ENCODE assay signal across 23 cellular contexts in genomic region chr4:172985552-172985951, GRCh38.
DNase-seq lines count a peak whose midpoint lies in the region; FAIRE-seq and TF ChIP-seq lines count a peak whose summit lies in the region.
"Had no signal": no experiment of that assay in that cellular context is flagged by ENCODE, and none has a peak within 500 bp of the region (broad histone marks: within the 10 kb centered on the region; RNA-seq: fewer than 3 reads in every experiment).

No MANE protein-coding gene starts in this region.

- peaks cover 28% of the 10 kb centered on the region for H3K4me1 ChIP-seq in mammary epithelial cell (ENCODE audit: insufficient read depth, low read length)
- no peaks in the 10 kb centered on the region for H3K4me1 ChIP-seq in breast epithelium
- H3K4me1 ChIP-seq: right atrium auricular region had no signal

- no peaks in the 10 kb centered on the region for H3K79me2 ChIP-seq in mammary epithelial cell (ENCODE audit: insufficient read depth, low read length)

- H3K4me3 Mint-ChIP-seq in type B pancreatic cell = peak overlapping the region; percentile 63
- H3K4me3 Mint-ChIP-seq: activated CD4-positive, alpha-beta memory T cell treated with anti-CD3 and anti-CD28 coated beads, Interleukin-2, amount 10 ng/mL, durations not matched to agents 7 days and 5 days; activated naive CD8-positive, alpha-beta T cell treated with anti-CD3 and anti-CD28 coated beads, Interleukin-2, amount 10 ng/mL, durations not matched to agents 7 days and 5 days; naive thymus-derived CD4-positive, alpha-beta T cell; T-helper 17 cell had no signal

- H3K36me3 Mint-ChIP-seq in type B pancreatic cell = peaks cover 11% of the 10 kb centered on the region
- H3K36me3 Mint-ChIP-seq: activated naive CD8-positive, alpha-beta T cell treated with anti-CD3 and anti-CD28 coated beads, Interleukin-2, amount 10 ng/mL, durations not matched to agents 7 days and 5 days had no signal

- FAIRE-seq in D721Med (lab: Jason Lieb, UNC) = no peak
- FAIRE-seq: A204.1 had no signal

- dilution Hi-C loops in mammary epithelial cell (cut with HindIII; ENCODE audit: low sequenced_read_pairs) = no loop called here

- H3K9ac ChIP-seq in mammary epithelial cell (ENCODE audit: insufficient read depth, low read length) = no peak overlapping the region

- H3K36me3 ChIP-seq in mammary epithelial cell (ENCODE audit: insufficient read depth, low read length) (no peaks in the 10 kb centered on the region), breast epithelium (no peaks in the 10 kb centered on the region)
- H3K36me3 ChIP-seq: esophagus muscularis mucosa, Peyer's patch, right atrium auricular region, SJSA1 had no signal

- 25% methylated on average over 2 of the region's 2 CpGs for WGBS in mammary epithelial cell (ENCODE audit: low coverage, missing lambda C conversion rate)

- no peaks in the 10 kb centered on the region for H4K20me1 ChIP-seq in mammary epithelial cell (ENCODE audit: insufficient read depth, low read length)

- peak overlapping the region; percentile 39 for H3K27ac ChIP-seq in mammary epithelial cell (ENCODE audit: insufficient read depth, low read depth, low read length)
- no peak overlapping the region for H3K27ac ChIP-seq in breast epithelium
- H3K27ac ChIP-seq: esophagus muscularis mucosa, Peyer's patch, right atrium auricular region, SJSA1 had no signal

- TF ChIP-seq POLR2A in breast epithelium (IDR thresholded peaks at IDR 0.05) = no peak

- H3K27ac Mint-ChIP-seq in type B pancreatic cell = peak overlapping the region; percentile 76
- H3K27ac Mint-ChIP-seq: activated CD4-positive, alpha-beta memory T cell treated with anti-CD3 and anti-CD28 coated beads, Interleukin-2, amount 10 ng/mL, durations not matched to agents 7 days and 5 days; activated naive CD8-positive, alpha-beta T cell treated with anti-CD3 and anti-CD28 coated beads, Interleukin-2, amount 10 ng/mL, durations not matched to agents 7 days and 5 days; naive thymus-derived CD4-positive, alpha-beta T cell; T-helper 17 cell had no signal

- peaks cover 10% of the 10 kb centered on the region for H3K9me3 ChIP-seq in mammary epithelial cell (replicated peaks; ENCODE audit: insufficient read depth, low read length)
- H3K9me3 ChIP-seq in breast epithelium = peaks cover 10 to 16% of the 10 kb centered on the region in 2 donors

- H3K27me3 Mint-ChIP-seq in type B pancreatic cell = no peaks in the 10 kb centered on the region
- H3K27me3 Mint-ChIP-seq: activated CD4-positive, alpha-beta memory T cell treated with anti-CD3 and anti-CD28 coated beads, Interleukin-2, amount 10 ng/mL, durations not matched to agents 7 days and 5 days had no signal

- BruUV-seq in mammary epithelial cell (replicated peaks; lab: Mats Ljungman, UMichigan) = no TSS peak

- H3K4me1 Mint-ChIP-seq in type B pancreatic cell (ENCODE audit: unreplicated experiment) = peaks cover 22% of the 10 kb centered on the region
- H3K4me1 Mint-ChIP-seq: activated CD4-positive, alpha-beta memory T cell treated with anti-CD3 and anti-CD28 coated beads, Interleukin-2, amount 10 ng/mL, durations not matched to agents 7 days and 5 days; activated naive CD8-positive, alpha-beta T cell treated with anti-CD3 and anti-CD28 coated beads, Interleukin-2, amount 10 ng/mL, durations not matched to agents 7 days and 5 days; naive thymus-derived CD4-positive, alpha-beta T cell; T-helper 17 cell had no signal

- DNase-seq in mammary epithelial cell (peak; percentile 70), breast epithelium (ENCODE audit: low spot score in 2 of 2) (no peak), OCI-M1 (lab: John Stamatoyannopoulos, UW) (peak; percentile 63), epithelial cell of esophagus (ENCODE audit: low read depth) (peak; percentile 83), type B pancreatic cell (ENCODE audit: extremely low spot score, unreplicated experiment) (no peak), D721Med (ENCODE audit: insufficient read length, low spot score) (no peak), GM13976 (ENCODE audit: low spot score) (no peak), GDM1 (lab: John Stamatoyannopoulos, UW) (no peak)
- DNase-seq: activated CD4-positive, alpha-beta memory T cell treated with anti-CD3 and anti-CD28 coated beads, Interleukin-2, amount 10 ng/mL, durations not matched to agents 7 days and 5 days; activated effector memory CD4-positive, alpha-beta T cell treated with Interleukin-2 at 50 U/mL for 16 hours; activated naive CD8-positive, alpha-beta T cell treated with anti-CD3 and anti-CD28 coated beads, Interleukin-2, amount 10 ng/mL, durations not matched to agents 7 days and 5 days; DMS79; glutamatergic neuron; H7; left colon; MV-4-11; naive thymus-derived CD4-positive, alpha-beta T cell; Peyer's patch; T-helper 17 cell had no signal

- CTCF ChIA-PET in mammary epithelial cell (lab: Charles Lee; ENCODE audit: low non-redundant PET) = interaction anchor here (0.7 kb wide), 1 partner anchor 11 kb away, joined by 4 read pairs; no protein-coding TSS in a partner anchor

- peak overlapping the region; percentile 8 for H3K4me2 ChIP-seq in mammary epithelial cell (ENCODE audit: insufficient read depth, low read depth, low read length)

- in situ Hi-C loops in mammary epithelial cell (cut with MboI; ENCODE audit: low sequenced_read_pairs in 2 of 2) = no loop called here
- in situ Hi-C loops in GM13976 (cut with MboI; ENCODE audit: low sequenced_read_pairs, unreplicated experiment) = no loop called here

- H3K4me3 ChIP-seq in mammary epithelial cell (replicated peaks in 1 of 3; ENCODE audit: insufficient read depth in 1 of 3, low read depth in 2 of 3, low read length in 3 of 3) = no peak overlapping the region
- no peak overlapping the region for H3K4me3 ChIP-seq in breast epithelium
- no peak overlapping the region for H3K4me3 ChIP-seq in epithelial cell of esophagus (ENCODE audit: low read length)
- H3K4me3 ChIP-seq: esophagus muscularis mucosa, Peyer's patch, right atrium auricular region, SJSA1 had no signal

- H3K27me3 ChIP-seq in mammary epithelial cell (ENCODE audit: insufficient read depth, low read length) (no peaks in the 10 kb centered on the region), breast epithelium (no peaks in the 10 kb centered on the region)
- H3K27me3 ChIP-seq: esophagus muscularis mucosa, Peyer's patch, right atrium auricular region, SJSA1 had no signal

- peak overlapping the region; percentile 18 for H2AFZ ChIP-seq in mammary epithelial cell (ENCODE audit: low read depth, low read length)

- peaks cover 22% of the 10 kb centered on the region for H3K9me3 Mint-ChIP-seq in type B pancreatic cell
- H3K9me3 Mint-ChIP-seq: activated CD4-positive, alpha-beta memory T cell treated with anti-CD3 and anti-CD28 coated beads, Interleukin-2, amount 10 ng/mL, durations not matched to agents 7 days and 5 days; activated naive CD8-positive, alpha-beta T cell treated with anti-CD3 and anti-CD28 coated beads, Interleukin-2, amount 10 ng/mL, durations not matched to agents 7 days and 5 days had no signal

- intact Hi-C loops in mammary epithelial cell (cut with micrococcal nuclease) = no loop called here
- intact Hi-C loops in breast epithelium (cut with DNase I; ENCODE audit: low total_unique reads) = no loop called here

- TF ChIP-seq CTCF in mammary epithelial cell (conservative IDR thresholded peaks at IDR 0.05 in 1 of 2, IDR thresholded peaks at IDR 0.05 in 1 of 2; ENCODE audit: extremely low read depth in 1 of 2, insufficient read depth in 1 of 2, low read depth in 1 of 2, low read length in 2 of 2) (no peak), breast epithelium (IDR thresholded peaks at IDR 0.05) (no peak), epithelial cell of esophagus (IDR thresholded peaks at IDR 0.05; ENCODE audit: insufficient read depth, low read depth, low read length, missing control alignments) (no peak), type B pancreatic cell (conservative IDR thresholded peaks at IDR 0.05) (no peak), D721Med (IDR thresholded peaks at IDR 0.05; ENCODE audit: insufficient read depth, missing control alignments) (no peak), GM13976 (IDR thresholded peaks at IDR 0.05; ENCODE audit: borderline replicate concordance, control extremely low read depth, extremely low read depth, insufficient read depth, missing control alignments) (no peak)

Comparison
In these comparisons a context has a peak if more than half of its experiments do, and no peak if none do; other contexts are left out.
1. DNase-seq: peak in mammary epithelial cell (single experiment), OCI-M1 (single experiment) and epithelial cell of esophagus (single experiment); none in breast epithelium (0 of 2), type B pancreatic cell (single experiment), D721Med (single experiment), GM13976 (single experiment) and GDM1 (single experiment).